Comparison of ENCODE assay signal across 12 cellular contexts in genomic region chr1:235325139-235325538, GRCh38. TPM values are rescaled to one million over a fixed set of nuclear protein-coding genes. Genes with fewer than 3 reads are reported as not detected.
DNase-seq lines count a peak whose midpoint lies in the region; ATAC-seq and TF ChIP-seq lines count a peak whose summit lies in the region.
"Had no signal": no experiment of that assay in that cellular context is flagged by ENCODE, and none has a peak within 500 bp of the region (broad histone marks: within the 10 kb centered on the region; RNA-seq: fewer than 3 reads in every experiment).

No MANE protein-coding gene starts in this region.

- no peak for TF ChIP-seq POLR2A in gastrocnemius medialis (IDR thresholded peaks at IDR 0.05)

- peak overlapping the region; percentile 94 for H3K4me3 Mint-ChIP-seq in T-helper 1 cell treated with Interleukin-12 subunit alpha and Interleukin-12 subunit beta and Interleukin-4 antibody, amounts not matched to agents 30 μg/mL and 1 μg/mL, for 36 hours

- H3K36me3 ChIP-seq in RWPE2 (ENCODE audit: low read depth) = peaks cover 3% of the 10 kb centered on the region
- no peaks in the 10 kb centered on the region for H3K36me3 ChIP-seq in gastrocnemius medialis

- H3K36me3 Mint-ChIP-seq in T-helper 1 cell treated with Interleukin-12 subunit alpha and Interleukin-12 subunit beta and Interleukin-4 antibody, amounts not matched to agents 30 μg/mL and 1 μg/mL, for 36 hours (ENCODE audit: low read depth) = peaks cover 31% of the 10 kb centered on the region

- no peaks in the 10 kb centered on the region for H3K27me3 Mint-ChIP-seq in T-helper 1 cell treated with Interleukin-12 subunit alpha and Interleukin-12 subunit beta and Interleukin-4 antibody, amounts not matched to agents 30 μg/mL and 1 μg/mL, for 36 hours (ENCODE audit: low read depth)

- H3K27ac ChIP-seq in RWPE2 (ENCODE audit: poor library complexity, severe bottlenecking) = no peak overlapping the region
- peak overlapping the region in 3 of 4 donors; percentile 94 to 98 (median 97) for H3K27ac ChIP-seq in gastrocnemius medialis
- H3K27ac ChIP-seq: SJSA1 had no signal

- in situ Hi-C loops in gastrocnemius medialis (cut with MboI; ENCODE audit: low sequenced_read_pairs in 4 of 4) = loop anchor here in 1 of 4 donors (10.0 kb wide), 1 partner anchor 90 kb away; no protein-coding TSS in a partner anchor

- ATAC-seq in RWPE2 (ENCODE audit: low read depth) (no peak), gastrocnemius medialis (no peak), HG02870 (IDR thresholded peaks at IDR 0.05; ENCODE audit: unreplicated experiment) (no peak)

- H3K9me3 ChIP-seq in RWPE2 (ENCODE audit: severe bottlenecking) (no peaks in the 10 kb centered on the region), gastrocnemius medialis (no peaks in the 10 kb centered on the region)
- H3K9me3 ChIP-seq: SJSA1 had no signal

- H3K4me3 ChIP-seq in RWPE2 (ENCODE audit: severe bottlenecking) (peak overlapping the region; percentile 96), fibroblast of mammary gland (ENCODE audit: control insufficient read depth, low read depth, low read length) (peak overlapping the region; percentile 25), gastrocnemius medialis (no peak overlapping the region)
- H3K4me3 ChIP-seq: SJSA1 had no signal

- no peak for TF ChIP-seq CTCF in RWPE2 (IDR thresholded peaks at IDR 0.05; ENCODE audit: poor library complexity, severe bottlenecking)
- TF ChIP-seq CTCF in fibroblast of mammary gland (conservative IDR thresholded peaks at IDR 0.05; ENCODE audit: control insufficient read depth, insufficient read depth, low read depth, low read length) = no peak
- no peak for TF ChIP-seq CTCF in gastrocnemius medialis (IDR thresholded peaks at IDR 0.05 in 4 of 5, conservative IDR thresholded peaks at IDR 0.05 in 1 of 5)

- intact Hi-C loops in gastrocnemius medialis (cut with DNase I; ENCODE audit: low total_unique reads) = loop anchor here (10.0 kb wide), 1 partner anchor 200 kb away; the partner anchor contains the start of gene TOMM20

- peak overlapping the region; percentile 26 for H3K27ac Mint-ChIP-seq in T-helper 1 cell treated with Interleukin-12 subunit alpha and Interleukin-12 subunit beta and Interleukin-4 antibody, amounts not matched to agents 30 μg/mL and 1 μg/mL, for 36 hours

- H3K4me1 ChIP-seq in RWPE2 (ENCODE audit: insufficient read depth, poor library complexity, severe bottlenecking) (peaks cover 18% of the 10 kb centered on the region), gastrocnemius medialis (peaks cover 47 to 50% of the 10 kb centered on the region in 2 donors)

- peaks cover 36% of the 10 kb centered on the region for H3K4me1 Mint-ChIP-seq in T-helper 1 cell treated with Interleukin-12 subunit alpha and Interleukin-12 subunit beta and Interleukin-4 antibody, amounts not matched to agents 30 μg/mL and 1 μg/mL, for 36 hours (ENCODE audit: low read depth)

- no peak for DNase-seq in T-helper 1 cell
- DNase-seq in RWPE2 (ENCODE audit: low spot score) = no peak
- no peak for DNase-seq in fibroblast of mammary gland (ENCODE audit: low read depth)
- no peak for DNase-seq in gastrocnemius medialis
- no peak for DNase-seq in activated effector memory CD4-positive, alpha-beta T cell treated with anti-CD3 and anti-CD28 coated beads, Interleukin-2, amount 50 U/mL, for 16 hours
- no peak for DNase-seq in SIG-M5 treated with dmso at 0.1 percent for 504 hours (lab: John Stamatoyannopoulos, UW; ENCODE audit: unreplicated experiment)
- DNase-seq: amniotic stem cell, kidney glomerular epithelial cell, NCI-H1092 had no signal

- no peaks in the 10 kb centered on the region for H3K27me3 ChIP-seq in RWPE2 (ENCODE audit: insufficient read depth, poor library complexity, severe bottlenecking)
- H3K27me3 ChIP-seq in gastrocnemius medialis = no peaks in the 10 kb centered on the region
- H3K27me3 ChIP-seq: SJSA1 had no signal

- no peaks in the 10 kb centered on the region for H3K9me3 Mint-ChIP-seq in T-helper 1 cell treated with Interleukin-12 subunit alpha and Interleukin-12 subunit beta and Interleukin-4 antibody, amounts not matched to agents 30 μg/mL and 1 μg/mL, for 36 hours

RNA-seq across cellular contexts. Expression of gene ARID4B, which starts 2.8 kb away (rescaled TPM):
- total RNA-seq in gastrocnemius medialis = 10 to 100 TPM; 11.5 to 18.8 (median 16.5) TPM

RNA-seq across cellular contexts. Expression of gene GGPS1, which starts 3.2 kb away (rescaled TPM):
- total RNA-seq in gastrocnemius medialis = 10 to 100 TPM; 14.5 to 21.9 (median 17.7) TPM

RNA-seq across cellular contexts. Expression of gene TBCE, which starts 42.1 kb away (rescaled TPM):
- 10 to 100 TPM; 24.4 to 47.6 (median 29.2) TPM for total RNA-seq in gastrocnemius medialis

Comparison
In these comparisons a context has a peak if more than half of its experiments do, and no peak if none do; other contexts are left out.
1. H3K4me3 ChIP-seq: peak in RWPE2 (single experiment) and fibroblast of mammary gland (single experiment); none in gastrocnemius medialis (0 of 4).